Comparison of ENCODE assay signal across 1 cellular context in the genomic region with DNA sequence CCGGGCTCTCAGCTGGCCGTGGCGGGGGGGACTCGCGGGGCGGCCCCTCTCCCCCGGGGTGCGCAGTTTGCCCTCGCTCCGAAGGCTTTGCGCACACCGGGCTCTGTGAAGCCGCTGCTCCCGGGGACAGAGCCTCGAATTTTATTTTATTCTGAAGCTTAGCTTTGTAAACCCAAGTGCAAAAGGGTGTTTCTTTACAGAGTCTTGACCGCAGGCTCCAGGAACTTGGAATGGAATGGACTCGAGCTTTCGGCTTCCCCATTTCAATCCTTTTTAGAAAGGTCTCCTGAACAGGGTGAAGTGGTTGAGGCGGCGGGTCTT.
A peak's percentile ranks its signal among the peaks of the same experiment; 100 is the strongest.
TF ChIP-seq lines count a peak whose summit lies in the region.

No MANE protein-coding gene starts in this region.

TF ChIP-seq in H1, 55 proteins besides CTCF, POLR2A, EP300 and RAD21 (continued from another document):
- TF ChIP-seq BRCA1 (IDR thresholded peaks at IDR 0.05; ENCODE audit: low read depth, low read length) (no peak), RFX5 (IDR thresholded peaks at IDR 0.05; ENCODE audit: borderline replicate concordance, low read depth, low read length) (no peak), SUZ12 (IDR thresholded peaks at IDR 0.05; ENCODE audit: low read length) (peak; percentile 58; the same call in 1 of the 2 replicates), KDM5A (IDR thresholded peaks at IDR 0.05; ENCODE audit: low read length) (no peak), ZNF274 (IDR thresholded peaks at IDR 0.05; ENCODE audit: borderline replicate concordance, extremely low read depth, low read length) (no peak), ASH2L (IDR thresholded peaks at IDR 0.05; ENCODE audit: low read length) (peak; percentile 14)
- TF ChIP-seq, protein P1, sequence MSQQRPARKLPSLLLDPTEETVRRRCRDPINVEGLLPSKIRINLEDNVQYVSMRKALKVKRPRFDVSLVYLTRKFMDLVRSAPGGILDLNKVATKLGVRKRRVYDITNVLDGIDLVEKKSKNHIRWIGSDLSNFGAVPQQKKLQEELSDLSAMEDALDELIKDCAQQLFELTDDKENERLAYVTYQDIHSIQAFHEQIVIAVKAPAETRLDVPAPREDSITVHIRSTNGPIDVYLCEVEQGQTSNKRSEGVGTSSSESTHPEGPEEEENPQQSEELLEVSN (IDR thresholded peaks at IDR 0.05), result no peak
TF ChIP-seq in H1: peak in this region for 3.
